ENCODE assay signal across 1 cellular context in genomic region chr4:145618912-145619638, GRCh38.
TF ChIP-seq lines count a peak whose summit lies in the region.

Gene MMAA, plus strand, starts transcription at chr4:145619385. Its CDS starts 19,755 bp downstream, at chr4:145639140.

TF ChIP-seq in HepG2, 621 proteins besides CTCF, POLR2A, EP300 and RAD21 (continued from another document and continues in another):
- TF ChIP-seq ZBTB40 (IDR thresholded peaks at IDR 0.05) (no peak), ZBTB40 (CRISPR knock-in tag; IDR thresholded peaks at IDR 0.05) (peak; percentile 80), ZNF614 (CRISPR knock-in tag; IDR thresholded peaks at IDR 0.05; ENCODE audit: borderline replicate concordance) (peak; percentile 77; the same call in 1 of the 2 replicates), EED (CRISPR knock-in tag; IDR thresholded peaks at IDR 0.05) (peak; percentile 91; the same call in 1 of the 2 replicates), ZFYVE20 (CRISPR knock-in tag; IDR thresholded peaks at IDR 0.05; ENCODE audit: borderline replicate concordance, low read depth) (peak; percentile 74; the same call in 1 of the 2 replicates), MAX (IDR thresholded peaks at IDR 0.05) (peak; percentile 95), THAP7 (CRISPR knock-in tag; IDR thresholded peaks at IDR 0.05) (0 out of 2 replicates have a peak, but pooled peaks have one; percentile 31), ZNF781 (CRISPR knock-in tag; IDR thresholded peaks at IDR 0.05; ENCODE audit: borderline replicate concordance, not compliant biosample characterization) (no peak), CAMTA2 (CRISPR knock-in tag; IDR thresholded peaks at IDR 0.05; ENCODE audit: borderline replicate concordance) (peak; percentile 93; the same call in 1 of the 2 replicates), ZZZ3 (CRISPR knock-in tag; IDR thresholded peaks at IDR 0.05; ENCODE audit: borderline replicate concordance) (no peak; the same call in 1 of the 2 replicates), TGIF2 (CRISPR knock-in tag; IDR thresholded peaks at IDR 0.05) (peak; percentile 91), SRSF1 (optimal IDR thresholded peaks at IDR 0.05; ENCODE audit: low read depth, low read length) (peak; percentile 57), CBFB (CRISPR knock-in tag; IDR thresholded peaks at IDR 0.05) (peak; percentile 83; the same call in 1 of the 2 replicates), E2F5 (CRISPR knock-in tag; conservative IDR thresholded peaks at IDR 0.05) (no peak; the same call in 1 of the 2 replicates), RBAK (CRISPR knock-in tag; IDR thresholded peaks at IDR 0.05) (no peak), SYNCRIP (IDR thresholded peaks at IDR 0.05; ENCODE audit: insufficient read depth, low read depth, low read length) (no peak), ZNF577 (CRISPR knock-in tag; IDR thresholded peaks at IDR 0.05; ENCODE audit: borderline replicate concordance, low read depth) (no peak), NR2F6 (IDR thresholded peaks at IDR 0.05) (no peak), NR2F6 (CRISPR knock-in tag; IDR thresholded peaks at IDR 0.05) (0 out of 2 replicates have a peak, but pooled peaks have one; percentile 4), NCOR1 (IDR thresholded peaks at IDR 0.05; ENCODE audit: borderline replicate concordance, low read length) (no peak), MEF2D (CRISPR knock-in tag; IDR thresholded peaks at IDR 0.05) (no peak; the same call in none of the 2 replicates), ZNF703 (CRISPR knock-in tag; IDR thresholded peaks at IDR 0.05; ENCODE audit: borderline replicate concordance) (peak; percentile 51; the same call in 1 of the 2 replicates), JUN (CRISPR knock-in tag; IDR thresholded peaks at IDR 0.05) (no peak), ZNF773 (CRISPR knock-in tag; IDR thresholded peaks at IDR 0.05; ENCODE audit: borderline replicate concordance) (no peak), KDM2A (CRISPR knock-in tag; IDR thresholded peaks at IDR 0.05; ENCODE audit: borderline replicate concordance, low read depth) (peak; percentile 96), RFXANK (CRISPR knock-in tag; IDR thresholded peaks at IDR 0.05) (no peak), ZNF430 (CRISPR knock-in tag; IDR thresholded peaks at IDR 0.05) (peak; percentile 93), SNAPC2 (CRISPR knock-in tag; IDR thresholded peaks at IDR 0.05) (0 out of 2 replicates have a peak, but pooled peaks have one; percentile 23), THAP8 (CRISPR knock-in tag; IDR thresholded peaks at IDR 0.05; ENCODE audit: borderline replicate concordance) (peak; percentile 56; the same call in 1 of the 2 replicates), HBP1 (CRISPR knock-in tag; IDR thresholded peaks at IDR 0.05; ENCODE audit: low read depth) (peak; percentile 86), MTF1 (CRISPR knock-in tag; IDR thresholded peaks at IDR 0.05) (no peak), USF2 (IDR thresholded peaks at IDR 0.05; ENCODE audit: low read depth, low read length) (no peak), USF2 (CRISPR knock-in tag; IDR thresholded peaks at IDR 0.05; ENCODE audit: borderline replicate concordance) (peak; percentile 73; the same call in 1 of the 2 replicates), ETV6 (CRISPR knock-in tag; conservative IDR thresholded peaks at IDR 0.05) (0 out of 2 replicates have a peak, but pooled peaks have one; percentile 50), ZNF841 (CRISPR knock-in tag; IDR thresholded peaks at IDR 0.05; ENCODE audit: borderline replicate concordance) (no peak), ELF4 (CRISPR knock-in tag; IDR thresholded peaks at IDR 0.05; ENCODE audit: borderline replicate concordance) (peak; percentile 80), KMT2B (CRISPR knock-in tag; IDR thresholded peaks at IDR 0.05) (peak; percentile 86; the same call in 1 of the 2 replicates), PBX2 (CRISPR knock-in tag; IDR thresholded peaks at IDR 0.05) (no peak), ZNF44 (CRISPR knock-in tag; IDR thresholded peaks at IDR 0.05) (no peak), PAX8 (CRISPR knock-in tag; IDR thresholded peaks at IDR 0.05; ENCODE audit: borderline replicate concordance) (peak; percentile 75; the same call in 1 of the 2 replicates), HNRNPK (IDR thresholded peaks at IDR 0.05; ENCODE audit: low read depth, low read length, poor library complexity, severe bottlenecking) (peak; percentile 87), ZSCAN21 (CRISPR knock-in tag; IDR thresholded peaks at IDR 0.05; ENCODE audit: borderline replicate concordance) (peak; percentile 89; the same call in 1 of the 2 replicates), ELF1 (CRISPR knock-in tag; IDR thresholded peaks at IDR 0.05) (peak; percentile 82), IRF9 (CRISPR knock-in tag; IDR thresholded peaks at IDR 0.05; ENCODE audit: borderline replicate concordance) (peak; percentile 92)
